Comparison of ENCODE assay signal across 23 cellular contexts in the genomic region with DNA sequence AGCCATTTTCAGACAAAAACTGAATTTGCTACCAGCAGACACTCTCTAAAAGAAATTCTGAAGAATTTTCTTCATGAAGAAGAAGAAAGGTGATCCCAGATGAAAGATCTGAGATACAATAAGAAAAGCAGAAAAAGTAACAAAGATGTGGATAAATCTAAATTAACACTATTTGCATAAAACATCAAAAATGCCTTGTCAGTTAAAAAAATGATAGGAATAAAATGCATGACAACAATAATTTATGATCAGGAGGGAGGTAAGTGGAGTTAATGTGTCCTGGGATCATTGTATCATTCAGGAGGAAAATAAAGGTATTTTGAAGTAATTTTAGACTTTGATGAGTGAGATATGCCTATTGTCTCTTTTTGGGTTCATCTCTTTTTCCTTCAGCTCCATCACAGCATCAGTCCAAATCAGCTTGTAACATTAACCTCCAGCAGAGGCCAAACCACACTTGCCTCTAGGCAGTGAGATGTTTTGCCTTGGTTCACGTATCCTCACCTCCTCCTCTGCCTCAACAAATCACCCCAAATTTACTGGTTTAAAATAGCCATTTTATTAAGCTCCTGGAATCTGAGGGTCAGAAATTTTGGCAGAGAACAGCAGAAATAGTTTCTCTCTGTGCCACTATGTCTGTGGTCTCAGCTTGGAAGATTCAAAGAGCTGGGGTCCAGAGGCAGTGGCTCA.
DNase-seq lines count a peak whose midpoint lies in the region; TF ChIP-seq lines count a peak whose summit lies in the region.
"Had no signal": no experiment of that assay in that cellular context is flagged by ENCODE, and none has a peak within 500 bp of the region (broad histone marks: within the 10 kb centered on the region; RNA-seq: fewer than 3 reads in every experiment).

No MANE protein-coding gene starts in this region.

- H3K36me3 ChIP-seq in BJ (ENCODE audit: control insufficient read depth, insufficient read depth, low read length): no peaks in the 10 kb centered on the region
- H3K36me3 ChIP-seq in CD8-positive, alpha-beta memory T cell (ENCODE audit: insufficient read depth, low read length): no peaks in the 10 kb centered on the region
- peaks cover 17% of the 10 kb centered on the region for H3K36me3 ChIP-seq in OCI-LY3 (replicated peaks; ENCODE audit: low read depth, low read length)

- CTCF ChIA-PET in BJ (lab: Yijun Ruan, JAX): interaction anchor here (1.8 kb wide), 1 partner anchor 422 kb away, joined by 3 read pairs; no protein-coding TSS in a partner anchor
- CTCF ChIA-PET in CD8-positive, alpha-beta memory T cell (lab: Charles Lee): interaction anchor here (1.0 kb wide), 1 partner anchor 13 kb away, joined by 3 read pairs; no protein-coding TSS in a partner anchor

- H3K27ac ChIP-seq in CD8-positive, alpha-beta memory T cell (ENCODE audit: low read depth, low read length): no peak overlapping the region
- H3K27ac ChIP-seq in OCI-LY3 (ENCODE audit: low read length): peak overlapping the region; percentile 42; the same call in 1 of the 2 replicates
- H3K27ac ChIP-seq: A549 had no signal

- H2AFZ ChIP-seq in OCI-LY3 (ENCODE audit: low read depth, low read length): no peak overlapping the region
- H2AFZ ChIP-seq: GM23338 had no signal

- H3K4me2 ChIP-seq in OCI-LY3 (ENCODE audit: low read length): peak overlapping the region; percentile 44
- H3K4me2 ChIP-seq: A549, GM23338 had no signal

- intact Hi-C loops in activated T-helper 1 cell treated with anti-CD3 and anti-CD28 coated beads, Interleukin-12 subunit alpha, Interleukin-12 subunit beta, Interleukin-2, Interleukin-4 antibody, amounts not matched to agents 30 ng/mL and 10 ng/mL and 1 ng/mL, durations not matched to agents 14 hours and 24 hours and 36 hours (cut with micrococcal nuclease): no loop called here

- H3K4me3 ChIP-seq in BJ (ENCODE audit: low read depth, low read length) (no peak overlapping the region), OCI-LY3 (ENCODE audit: low read length) (no peak overlapping the region)
- H3K4me3 ChIP-seq in CD8-positive, alpha-beta memory T cell (ENCODE audit: low read length): no peak overlapping the region
- H3K4me3 ChIP-seq: A549, GM23338 had no signal

- H4K20me1 ChIP-seq in OCI-LY3 (ENCODE audit: insufficient read depth, low read length): no peaks in the 10 kb centered on the region

- TF ChIP-seq CTCF in BJ (IDR thresholded peaks at IDR 0.05; ENCODE audit: insufficient read depth, low read depth, low read length) (no peak), OCI-LY3 (IDR thresholded peaks at IDR 0.05; ENCODE audit: low read depth, low read length) (no peak)

- peaks cover 24 to 42% (median 25%) of the 10 kb centered on the region in 3 donors for H3K4me1 Mint-ChIP-seq in CD8-positive, alpha-beta memory T cell
- peaks cover 32 to 49% of the 10 kb centered on the region in 2 donors for H3K4me1 Mint-ChIP-seq in immature natural killer cell
- no peaks in the 10 kb centered on the region for H3K4me1 Mint-ChIP-seq in activated T-helper 1 cell treated with anti-CD3 and anti-CD28 coated beads, Interleukin-12 subunit alpha, Interleukin-12 subunit beta, Interleukin-2, Interleukin-4 antibody, amounts not matched to agents 30 ng/mL and 10 ng/mL and 1 ng/mL, durations not matched to agents 14 hours and 24 hours and 36 hours (ENCODE audit: low read depth)
- H3K4me1 Mint-ChIP-seq: GM23338, H9 had no signal

- H3K4me3 Mint-ChIP-seq in CD8-positive, alpha-beta memory T cell: no peak overlapping the region
- H3K4me3 Mint-ChIP-seq in immature natural killer cell: peak overlapping the region in 1 of 5 donors; percentile 16
- H3K4me3 Mint-ChIP-seq in activated T-helper 1 cell treated with anti-CD3 and anti-CD28 coated beads, Interleukin-12 subunit alpha, Interleukin-12 subunit beta, Interleukin-2, Interleukin-4 antibody, amounts not matched to agents 30 ng/mL and 10 ng/mL and 1 ng/mL, durations not matched to agents 14 hours and 24 hours and 36 hours: no peak overlapping the region
- H3K4me3 Mint-ChIP-seq: CD8-positive, alpha-beta T cell; GM23338; H9 had no signal

- peaks cover 2 to 8% (median 4%) of the 10 kb centered on the region in 3 donors for H3K36me3 Mint-ChIP-seq in CD8-positive, alpha-beta memory T cell
- peaks cover 0 to 9% (median 0%) of the 10 kb centered on the region in 3 donors for H3K36me3 Mint-ChIP-seq in immature natural killer cell
- no peaks in the 10 kb centered on the region for H3K36me3 Mint-ChIP-seq in activated T-helper 1 cell treated with anti-CD3 and anti-CD28 coated beads, Interleukin-12 subunit alpha, Interleukin-12 subunit beta, Interleukin-2, Interleukin-4 antibody, amounts not matched to agents 30 ng/mL and 10 ng/mL and 1 ng/mL, durations not matched to agents 14 hours and 24 hours and 36 hours (ENCODE audit: low read depth)

- peak; percentile 4 for DNase-seq in BJ (ENCODE audit: low read depth)
- no peak for DNase-seq in CD8-positive, alpha-beta memory T cell
- no peak for DNase-seq in immature natural killer cell
- DNase-seq in nucleus accumbens (lab: John Stamatoyannopoulos, UW): no peak
- DNase-seq in stimulated activated CD4-positive, alpha-beta T cell treated with anti-CD3 and anti-CD28 coated beads, Interleukin-4, amount 100 ng/mL, for 24 hours: no peak
- no peak for DNase-seq in activated T-helper 1 cell treated with anti-CD3 and anti-CD28 coated beads, Interleukin-12 subunit alpha, Interleukin-12 subunit beta, Interleukin-2, Interleukin-4 antibody, amounts not matched to agents 30 ng/mL and 10 ng/mL and 1 ng/mL, durations not matched to agents 14 hours and 24 hours and 36 hours (ENCODE audit: low spot score)
- DNase-seq: AML-193; C1 segment of cervical spinal cord; CD8-positive, alpha-beta T cell; DMS 273 treated with DMSO at 0.1 percent for 48 hours; DMS79; H9; KG1; MM.1S; NCI-H1417; NCI-H1694; NCI-H2029 treated with DMSO at 0.1 percent for 48 hours; NCI-H446 treated with DMSO at 0.1 percent for 48 hours; NCI-H526; SHP77 treated with DMSO at 0.1 percent for 48 hours had no signal

- H3K9me3 ChIP-seq in CD8-positive, alpha-beta memory T cell (ENCODE audit: low read length): no peaks in the 10 kb centered on the region
- H3K9me3 ChIP-seq in OCI-LY3 (ENCODE audit: insufficient read depth, low read length): no peaks in the 10 kb centered on the region
- H3K9me3 ChIP-seq: A549 had no signal

- peak overlapping the region in 5 of 8 donors; percentile 10 to 96 (median 61) for H3K27ac Mint-ChIP-seq in CD8-positive, alpha-beta memory T cell
- H3K27ac Mint-ChIP-seq in immature natural killer cell: peak overlapping the region in 5 of 6 donors; percentile 31 to 68 (median 56)
- no peak overlapping the region for H3K27ac Mint-ChIP-seq in activated T-helper 1 cell treated with anti-CD3 and anti-CD28 coated beads, Interleukin-12 subunit alpha, Interleukin-12 subunit beta, Interleukin-2, Interleukin-4 antibody, amounts not matched to agents 30 ng/mL and 10 ng/mL and 1 ng/mL, durations not matched to agents 14 hours and 24 hours and 36 hours
- H3K27ac Mint-ChIP-seq: CD8-positive, alpha-beta T cell; GM23338; H9 had no signal

- H3K9me3 Mint-ChIP-seq in CD8-positive, alpha-beta memory T cell: peaks cover 5 to 8% (median 8%) of the 10 kb centered on the region in 5 donors
- H3K9me3 Mint-ChIP-seq in immature natural killer cell: peaks cover 0 to 6% (median 3%) of the 10 kb centered on the region in 6 donors
- peaks cover 15% of the 10 kb centered on the region for H3K9me3 Mint-ChIP-seq in activated T-helper 1 cell treated with anti-CD3 and anti-CD28 coated beads, Interleukin-12 subunit alpha, Interleukin-12 subunit beta, Interleukin-2, Interleukin-4 antibody, amounts not matched to agents 30 ng/mL and 10 ng/mL and 1 ng/mL, durations not matched to agents 14 hours and 24 hours and 36 hours
- H3K9me3 Mint-ChIP-seq: GM23338, H9 had no signal

- no peak overlapping the region for H3K9ac ChIP-seq in OCI-LY3 (ENCODE audit: low read length)

- no peaks in the 10 kb centered on the region for H3K27me3 Mint-ChIP-seq in CD8-positive, alpha-beta memory T cell
- H3K27me3 Mint-ChIP-seq in immature natural killer cell (ENCODE audit: low read depth in 3 of 3): no peaks in the 10 kb centered on the region
- no peaks in the 10 kb centered on the region for H3K27me3 Mint-ChIP-seq in activated T-helper 1 cell treated with anti-CD3 and anti-CD28 coated beads, Interleukin-12 subunit alpha, Interleukin-12 subunit beta, Interleukin-2, Interleukin-4 antibody, amounts not matched to agents 30 ng/mL and 10 ng/mL and 1 ng/mL, durations not matched to agents 14 hours and 24 hours and 36 hours (ENCODE audit: insufficient read depth)

- H3K79me2 ChIP-seq in OCI-LY3 (ENCODE audit: low read length): peaks cover 59% of the 10 kb centered on the region

- POLR2A ChIA-PET in BJ (lab: Charles Lee): no interaction called here
- POLR2A ChIA-PET in CD8-positive, alpha-beta memory T cell (lab: Charles Lee): no interaction called here

- no peaks in the 10 kb centered on the region for H3K4me1 ChIP-seq in CD8-positive, alpha-beta memory T cell (ENCODE audit: insufficient read depth, low read length)
- peaks cover 35% of the 10 kb centered on the region for H3K4me1 ChIP-seq in OCI-LY3 (ENCODE audit: low read length)
- H3K4me1 ChIP-seq: A549 had no signal

- H3K27me3 ChIP-seq in BJ (ENCODE audit: control insufficient read depth, insufficient read depth, low read length): no peaks in the 10 kb centered on the region
- H3K27me3 ChIP-seq in CD8-positive, alpha-beta memory T cell (ENCODE audit: insufficient read depth, low read length, poor library complexity, severe bottlenecking): no peaks in the 10 kb centered on the region
- no peaks in the 10 kb centered on the region for H3K27me3 ChIP-seq in OCI-LY3 (ENCODE audit: low read depth, low read length)
